ENCODE assay signal across 1 cellular context in the genomic region with DNA sequence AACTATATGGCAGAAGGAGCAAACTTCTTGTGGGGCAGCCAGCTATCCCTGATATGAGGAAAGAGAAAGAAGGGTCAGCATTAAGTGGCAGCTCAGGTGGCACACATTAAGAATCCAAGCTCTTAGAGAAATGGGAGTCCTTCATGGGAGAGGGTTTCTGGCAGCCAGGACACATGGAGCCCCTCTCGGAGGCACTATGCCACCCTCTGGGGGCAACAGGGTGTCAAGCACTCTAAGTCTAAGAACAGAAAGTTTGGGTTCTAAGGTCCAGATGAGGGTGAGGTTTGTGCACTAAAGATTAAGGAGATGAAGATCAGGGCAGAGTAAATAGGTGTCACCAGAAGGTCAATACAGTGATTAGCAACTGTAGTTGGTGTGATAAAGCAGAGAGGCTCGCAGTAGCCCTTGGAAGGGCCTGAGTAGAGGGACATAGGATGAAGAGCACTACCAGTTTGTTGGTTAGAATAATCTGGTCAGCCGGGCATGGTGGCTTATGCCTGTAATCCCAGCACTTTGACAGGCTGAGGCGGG.
TF ChIP-seq lines count a peak whose summit lies in the region.

No MANE protein-coding gene starts in this region.

TF ChIP-seq in K562, 482 proteins besides CTCF, POLR2A, EP300 and RAD21 (continued from another document):
- TF ChIP-seq NFE2L1 (tag; IDR thresholded peaks at IDR 0.05; ENCODE audit: borderline replicate concordance, low read depth) (no peak), CBFA2T2 (conservative IDR thresholded peaks at IDR 0.05) (peak; percentile 59), MCM5 (IDR thresholded peaks at IDR 0.05; ENCODE audit: low read depth) (no peak), ARID1B (IDR thresholded peaks at IDR 0.05) (peak; percentile 62), TAL1 (IDR thresholded peaks at IDR 0.05) (peak; percentile 46; the same call in 1 of the 2 replicates), CBX8 (IDR thresholded peaks at IDR 0.05; ENCODE audit: borderline replicate concordance, extremely low read depth, low read depth, low read length, poor library complexity, severe bottlenecking) (no peak), ZNF830 (CRISPR knock-in tag; IDR thresholded peaks at IDR 0.05) (no peak), POLR3A (IDR thresholded peaks at IDR 0.05; ENCODE audit: borderline replicate concordance, extremely low read depth, insufficient read depth, insufficient read length) (no peak), TCF3 (CRISPR knock-in tag; IDR thresholded peaks at IDR 0.05) (peak; percentile 21; the same call in 1 of the 2 replicates), PTRF (tag; IDR thresholded peaks at IDR 0.05) (no peak), MCM2 (IDR thresholded peaks at IDR 0.05; ENCODE audit: low read depth) (no peak), RNF2 (IDR thresholded peaks at IDR 0.05) (no peak), DPF2 (IDR thresholded peaks at IDR 0.05) (peak; percentile 37; the same call in 1 of the 2 replicates), TEAD4 (IDR thresholded peaks at IDR 0.05; ENCODE audit: low read length) (peak; percentile 59), TEAD4 (CRISPR knock-in tag; IDR thresholded peaks at IDR 0.05; ENCODE audit: borderline replicate concordance) (no peak), ADNP (tag; IDR thresholded peaks at IDR 0.05) (0 out of 2 replicates have a peak, but pooled peaks have one; percentile 33), KDM1A (IDR thresholded peaks at IDR 0.05) (peak; percentile 27 to 39; a peak in 2 of 4 replicates)
- TF ChIP-seq, protein P1, sequence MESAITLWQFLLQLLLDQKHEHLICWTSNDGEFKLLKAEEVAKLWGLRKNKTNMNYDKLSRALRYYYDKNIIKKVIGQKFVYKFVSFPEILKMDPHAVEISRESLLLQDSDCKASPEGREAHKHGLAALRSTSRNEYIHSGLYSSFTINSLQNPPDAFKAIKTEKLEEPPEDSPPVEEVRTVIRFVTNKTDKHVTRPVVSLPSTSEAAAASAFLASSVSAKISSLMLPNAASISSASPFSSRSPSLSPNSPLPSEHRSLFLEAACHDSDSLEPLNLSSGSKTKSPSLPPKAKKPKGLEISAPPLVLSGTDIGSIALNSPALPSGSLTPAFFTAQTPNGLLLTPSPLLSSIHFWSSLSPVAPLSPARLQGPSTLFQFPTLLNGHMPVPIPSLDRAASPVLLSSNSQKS (CRISPR knock-in tag; IDR thresholded peaks at IDR 0.05): no peak
TF ChIP-seq in K562: peak in this region for 14.
